Comparison of ENCODE assay signal across 11 cellular contexts in genomic region chr3:40741729-40742128, GRCh38.
DNase-seq lines count a peak whose midpoint lies in the region; ATAC-seq and TF ChIP-seq lines count a peak whose summit lies in the region.
"Had no signal": no experiment of that assay in that cellular context is flagged by ENCODE, and none has a peak within 500 bp of the region (broad histone marks: within the 10 kb centered on the region; RNA-seq: fewer than 3 reads in every experiment).

No MANE protein-coding gene starts in this region.

- H3K4me3 Mint-ChIP-seq in progenitor cell of endocrine pancreas (ENCODE audit: low read depth): no peak overlapping the region
- no peak overlapping the region for H3K4me3 Mint-ChIP-seq in activated naive CD4-positive, alpha-beta T cell treated with anti-CD3 and anti-CD28 coated beads for 36 hours
- H3K4me3 Mint-ChIP-seq: stimulated activated naive CD8-positive, alpha-beta T cell treated with anti-CD3 and anti-CD28 coated beads, Interleukin-15, amount 100 ng/mL, for 72 hours had no signal

- H3K36me3 Mint-ChIP-seq in progenitor cell of endocrine pancreas (ENCODE audit: insufficient read depth): no peaks in the 10 kb centered on the region
- no peaks in the 10 kb centered on the region for H3K36me3 Mint-ChIP-seq in activated naive CD4-positive, alpha-beta T cell treated with anti-CD3 and anti-CD28 coated beads for 36 hours (ENCODE audit: low read depth)

- intact Hi-C loops in activated naive CD4-positive, alpha-beta T cell treated with anti-CD3 and anti-CD28 coated beads for 36 hours (cut with micrococcal nuclease): no loop called here

- peak; percentile 25 for DNase-seq in DMS79 treated with DMSO at 0.1 percent for 48 hours (lab: John Stamatoyannopoulos, UW)
- peak; percentile 78 for DNase-seq in NCI-H2029 (lab: John Stamatoyannopoulos, UW)
- peak; percentile 29 for DNase-seq in fibroblast of gingiva (ENCODE audit: low read depth)
- peak in 36 of 56 donors; percentile 2 to 71 (median 24) for DNase-seq in nucleus accumbens (lab: John Stamatoyannopoulos, UW)
- DNase-seq in progenitor cell of endocrine pancreas (ENCODE audit: low spot score, unreplicated experiment): no peak
- DNase-seq in activated naive CD4-positive, alpha-beta T cell treated with anti-CD3 and anti-CD28 coated beads for 36 hours: no peak
- DNase-seq in stimulated activated CD4-positive, alpha-beta T cell treated with anti-CD3 and anti-CD28 coated beads, Interleukin-1b, Interleukin-23, amount 100 ng/mL, for 48 hours: no peak
- no peak for DNase-seq in left lobe of liver (ENCODE audit: low spot score)
- DNase-seq: activated CD4-positive, alpha-beta T cell treated with anti-CD3 and anti-CD28 coated beads, Interleukin-2, amount 50 U/mL, for 48 hours; KG1; stimulated activated naive CD8-positive, alpha-beta T cell treated with anti-CD3 and anti-CD28 coated beads, Interleukin-15, amount 100 ng/mL, for 72 hours had no signal

- TF ChIP-seq CTCF in progenitor cell of endocrine pancreas (IDR thresholded peaks at IDR 0.05; ENCODE audit: unreplicated experiment): no peak

- no peak overlapping the region for H3K27ac Mint-ChIP-seq in progenitor cell of endocrine pancreas
- no peak overlapping the region for H3K27ac Mint-ChIP-seq in activated naive CD4-positive, alpha-beta T cell treated with anti-CD3 and anti-CD28 coated beads for 36 hours
- H3K27ac Mint-ChIP-seq: stimulated activated naive CD8-positive, alpha-beta T cell treated with anti-CD3 and anti-CD28 coated beads, Interleukin-15, amount 100 ng/mL, for 72 hours had no signal

- H3K27me3 Mint-ChIP-seq in progenitor cell of endocrine pancreas: peaks cover 1% of the 10 kb centered on the region
- H3K27me3 Mint-ChIP-seq in activated naive CD4-positive, alpha-beta T cell treated with anti-CD3 and anti-CD28 coated beads for 36 hours (ENCODE audit: low read depth): peaks cover 8% of the 10 kb centered on the region

- H3K9me3 Mint-ChIP-seq in progenitor cell of endocrine pancreas (ENCODE audit: low read depth): no peaks in the 10 kb centered on the region
- H3K9me3 Mint-ChIP-seq in activated naive CD4-positive, alpha-beta T cell treated with anti-CD3 and anti-CD28 coated beads for 36 hours: no peaks in the 10 kb centered on the region
- H3K9me3 Mint-ChIP-seq: stimulated activated naive CD8-positive, alpha-beta T cell treated with anti-CD3 and anti-CD28 coated beads, Interleukin-15, amount 100 ng/mL, for 72 hours had no signal

- CTCF ChIA-PET in activated naive CD4-positive, alpha-beta T cell treated with anti-CD3 and anti-CD28 coated beads for 36 hours (lab: Charles Lee): no interaction called here

- H3K4me1 Mint-ChIP-seq in progenitor cell of endocrine pancreas (ENCODE audit: low read depth): peaks cover 5% of the 10 kb centered on the region
- H3K4me1 Mint-ChIP-seq in activated naive CD4-positive, alpha-beta T cell treated with anti-CD3 and anti-CD28 coated beads for 36 hours (ENCODE audit: low read depth): no peaks in the 10 kb centered on the region
- H3K4me1 Mint-ChIP-seq: stimulated activated naive CD8-positive, alpha-beta T cell treated with anti-CD3 and anti-CD28 coated beads, Interleukin-15, amount 100 ng/mL, for 72 hours had no signal

- ATAC-seq in left lobe of liver: no peak
- ATAC-seq: stimulated activated naive CD8-positive, alpha-beta T cell treated with anti-CD3 and anti-CD28 coated beads, Interleukin-15, amount 100 ng/mL, for 72 hours had no signal

Comparison
In these comparisons a context has a peak if more than half of its experiments do, and no peak if none do; other contexts are left out.
1. DNase-seq: peak in DMS79 treated with DMSO at 0.1 percent for 48 hours (single experiment), NCI-H2029 (single experiment), fibroblast of gingiva (single experiment) and nucleus accumbens (36 of 56); none in progenitor cell of endocrine pancreas (single experiment), activated naive CD4-positive, alpha-beta T cell treated with anti-CD3 and anti-CD28 coated beads for 36 hours (single experiment), stimulated activated CD4-positive, alpha-beta T cell treated with anti-CD3 and anti-CD28 coated beads, Interleukin-1b, Interleukin-23, amount 100 ng/mL, for 48 hours (single experiment) and left lobe of liver (single experiment).